ENCODE assay signal across 8 cellular contexts in the genomic region with DNA sequence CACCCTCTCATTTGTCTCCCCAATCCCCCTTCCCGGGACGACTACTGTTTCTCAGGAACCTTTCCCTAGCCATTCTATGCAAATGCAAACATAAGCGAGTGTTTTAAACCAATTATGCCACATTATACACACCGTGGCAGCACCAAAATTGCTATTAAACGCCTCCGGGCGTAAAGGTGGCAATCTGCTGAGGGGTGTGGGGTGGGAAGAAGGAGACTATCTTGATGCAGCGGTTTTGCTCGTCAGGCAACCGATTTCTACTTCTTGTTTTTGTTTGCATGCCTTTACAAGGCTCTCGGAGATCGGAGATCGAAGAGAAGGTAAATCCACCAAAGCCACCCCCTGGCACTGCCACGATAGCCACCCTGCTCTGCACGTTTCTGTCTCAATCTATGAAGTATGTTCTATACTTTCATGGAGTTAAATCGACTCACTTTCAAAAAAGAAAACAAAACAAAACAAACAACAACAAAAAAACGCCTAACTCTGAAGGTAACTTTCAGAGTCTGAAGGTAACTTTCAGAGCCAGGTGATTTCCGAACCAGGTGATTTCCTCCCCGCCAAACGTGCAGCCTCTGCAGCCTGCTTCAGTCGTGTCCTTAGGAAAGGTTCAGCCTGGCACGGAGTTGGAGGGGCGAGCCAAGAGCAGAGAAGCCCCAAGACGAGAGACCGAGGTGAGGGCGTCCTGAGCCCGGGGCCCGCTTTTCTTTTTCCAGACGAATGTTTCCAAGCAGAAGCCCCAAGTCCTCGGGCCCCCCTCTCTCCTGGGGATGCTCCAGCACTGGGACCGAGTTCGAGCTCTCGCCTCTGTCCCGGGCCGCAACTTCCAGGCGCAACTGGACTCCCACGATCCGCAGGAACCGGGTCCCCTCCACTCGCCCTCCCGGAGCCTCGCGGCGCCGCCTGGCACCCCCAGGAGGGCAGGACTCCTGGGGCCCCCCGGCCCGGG. TPM values are rescaled to one million over a fixed set of nuclear protein-coding genes. Genes with fewer than 3 reads are reported as not detected.
DNase-seq lines count a peak whose midpoint lies in the region; ATAC-seq lines count a peak whose summit lies in the region.

No MANE protein-coding gene starts in this region.

- H3K36me3 Mint-ChIP-seq in activated naive CD4-positive, alpha-beta T cell treated with anti-CD3 and anti-CD28 coated beads, Interleukin-2, amount 50 U/mL, for 24 hours = no peaks in the 10 kb centered on the region

- DNase-seq in D341Med (ENCODE audit: low spot score) = peak; percentile 35
- DNase-seq in NCI-H146 treated with DMSO at 0.1 percent for 48 hours (lab: John Stamatoyannopoulos, UW; ENCODE audit: unreplicated experiment) = peak; percentile 31
- DNase-seq in iPS-NIHi11 (ENCODE audit: low spot score) = peak; percentile 17
- peak; percentile 28 for DNase-seq in stimulated activated CD8-positive, alpha-beta memory T cell treated with anti-CD3 and anti-CD28 coated beads, Interleukin-4, amount 100 ng/mL, for 48 hours
- DNase-seq in NCI-H446 (lab: John Stamatoyannopoulos, UW) = no peak
- DNase-seq in SK-N-DZ (ENCODE audit: low spot score) = no peak

- peaks cover 51% of the 10 kb centered on the region for H3K4me1 Mint-ChIP-seq in activated naive CD4-positive, alpha-beta T cell treated with anti-CD3 and anti-CD28 coated beads, Interleukin-2, amount 50 U/mL, for 24 hours

- ATAC-seq in GM21529 (IDR thresholded peaks at IDR 0.05; ENCODE audit: unreplicated experiment) = peak; percentile 20

- peak overlapping the region; percentile 88 for H3K4me3 Mint-ChIP-seq in activated naive CD4-positive, alpha-beta T cell treated with anti-CD3 and anti-CD28 coated beads, Interleukin-2, amount 50 U/mL, for 24 hours

- H3K27me3 Mint-ChIP-seq in activated naive CD4-positive, alpha-beta T cell treated with anti-CD3 and anti-CD28 coated beads, Interleukin-2, amount 50 U/mL, for 24 hours = no peaks in the 10 kb centered on the region

- peak overlapping the region; percentile 91 for H3K27ac Mint-ChIP-seq in activated naive CD4-positive, alpha-beta T cell treated with anti-CD3 and anti-CD28 coated beads, Interleukin-2, amount 50 U/mL, for 24 hours

- no peaks in the 10 kb centered on the region for H3K9me3 Mint-ChIP-seq in activated naive CD4-positive, alpha-beta T cell treated with anti-CD3 and anti-CD28 coated beads, Interleukin-2, amount 50 U/mL, for 24 hours

RNA-seq across cellular contexts. Expression of gene CDK1, which starts 45.8 kb away (rescaled TPM):
- polyA plus RNA-seq in SK-N-DZ (2014; cell fraction: cytosol; rRNA removed) = 398 and 440 TPM in 2 replicates
- polyA plus RNA-seq in SK-N-DZ (2014; cell fraction: nucleus; rRNA removed) = 588 and 637 TPM in 2 replicates

Comparison
In these comparisons a context has a peak if more than half of its experiments do, and no peak if none do; other contexts are left out.
1. DNase-seq: peak in D341Med (single experiment), NCI-H146 treated with DMSO at 0.1 percent for 48 hours (single experiment), iPS-NIHi11 (single experiment) and stimulated activated CD8-positive, alpha-beta memory T cell treated with anti-CD3 and anti-CD28 coated beads, Interleukin-4, amount 100 ng/mL, for 48 hours (single experiment); none in NCI-H446 (0 of 2) and SK-N-DZ (single experiment).